ENCODE assay signal across 20 cellular contexts in the genomic region with DNA sequence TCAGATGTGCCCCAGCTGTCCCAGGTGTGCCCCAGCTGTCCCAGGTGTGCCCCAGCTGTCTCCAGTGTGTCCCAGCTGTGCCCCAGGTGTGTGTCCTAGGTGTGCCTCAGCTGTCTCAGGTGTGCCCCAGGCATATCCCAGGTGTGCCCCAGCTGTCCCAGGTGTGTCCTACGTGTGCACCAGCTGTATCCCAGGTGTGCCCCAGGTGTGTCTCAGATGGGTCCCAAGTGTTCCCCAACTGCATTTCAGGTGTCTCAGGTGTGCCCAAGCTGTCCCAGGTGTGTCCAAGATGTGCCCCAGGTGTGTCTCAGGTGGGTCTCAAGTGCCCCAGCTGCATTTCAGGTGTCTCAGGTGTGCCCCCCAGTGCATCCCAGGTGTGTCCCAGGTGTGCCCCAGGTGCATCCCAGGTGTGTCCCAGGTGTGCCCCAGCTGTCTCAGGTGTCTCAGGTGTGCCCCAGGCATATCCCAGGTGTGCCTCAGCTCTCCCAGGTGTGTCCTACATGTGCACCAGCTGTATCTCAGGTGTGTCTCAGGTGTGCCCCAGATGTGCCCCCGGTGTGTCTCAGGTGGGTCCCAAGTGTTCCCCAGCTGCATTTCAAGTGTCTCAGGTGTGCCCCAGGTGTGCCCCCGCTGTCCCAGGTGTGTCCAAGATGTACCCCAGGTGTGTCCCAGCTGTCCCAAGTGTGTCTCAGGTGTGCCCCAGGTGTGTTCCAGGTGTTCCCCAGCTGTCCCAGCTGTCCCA. TPM values are rescaled to one million over a fixed set of nuclear protein-coding genes. Genes with fewer than 3 reads are reported as not detected.
DNase-seq lines count a peak whose midpoint lies in the region; ATAC-seq and TF ChIP-seq lines count a peak whose summit lies in the region.
"Had no signal": no experiment of that assay in that cellular context is flagged by ENCODE, and none has a peak within 500 bp of the region (broad histone marks: within the 10 kb centered on the region; RNA-seq: fewer than 3 reads in every experiment).

No MANE protein-coding gene starts in this region.

- peak overlapping the region; percentile 66 for H3K23ac ChIP-seq in neuronal stem cell (ENCODE audit: low read depth, low read length, poor library complexity)

- no peak overlapping the region for H2AFZ ChIP-seq in neuronal stem cell (ENCODE audit: low read length)
- H2AFZ ChIP-seq: hepatocyte had no signal

- no peak overlapping the region for H2BK12ac ChIP-seq in neuronal stem cell (ENCODE audit: low read length)

- H2BK15ac ChIP-seq in neuronal stem cell (ENCODE audit: low read length): peak overlapping the region; percentile 72

- ATAC-seq in heart left ventricle (no peak), aorta (ENCODE audit: low FRiP score) (no peak), HG03460 (IDR thresholded peaks at IDR 0.05; ENCODE audit: unreplicated experiment) (no peak), HG03565 (IDR thresholded peaks at IDR 0.05; ENCODE audit: unreplicated experiment) (no peak)

- H2AK5ac ChIP-seq in neuronal stem cell (ENCODE audit: low read depth, low read length): peak overlapping the region; percentile 37

- no peaks in the 10 kb centered on the region for H3K4me1 ChIP-seq in heart left ventricle
- H3K4me1 ChIP-seq in right atrium auricular region: no peaks in the 10 kb centered on the region
- peaks cover 0 to 4% of the 10 kb centered on the region in 2 donors for H3K4me1 ChIP-seq in neuronal stem cell (ENCODE audit: control insufficient read depth in 2 of 2, insufficient read depth in 1 of 2, low read depth in 1 of 2, low read length in 2 of 2)
- H3K4me1 ChIP-seq in aorta (ENCODE audit: control insufficient read depth in 1 of 2, insufficient read depth in 2 of 2, low read length in 2 of 2): no peaks in the 10 kb centered on the region
- H3K4me1 ChIP-seq: prostate gland had no signal

- TF ChIP-seq CTCF in heart left ventricle (IDR thresholded peaks at IDR 0.05) (no peak), right atrium auricular region (IDR thresholded peaks at IDR 0.05) (no peak), dorsolateral prefrontal cortex (IDR thresholded peaks at IDR 0.05 in 54 of 56, conservative IDR thresholded peaks at IDR 0.05 in 2 of 56; ENCODE audit: low read depth in 1 of 56, partially characterized antibody in 56 of 56) (no peak)

- H4K91ac ChIP-seq in neuronal stem cell (ENCODE audit: low read depth, low read length, poor library complexity): no peak overlapping the region

- no peak overlapping the region for H4K8ac ChIP-seq in neuronal stem cell (ENCODE audit: low read depth, low read length)

- peak overlapping the region; percentile 32 for H3K14ac ChIP-seq in neuronal stem cell (ENCODE audit: low read length)

- H3K4me2 ChIP-seq in neuronal stem cell (ENCODE audit: insufficient read depth, low read length, poor library complexity, severe bottlenecking): no peak overlapping the region
- H3K4me2 ChIP-seq: hepatocyte had no signal

- no peaks in the 10 kb centered on the region for H3K36me3 ChIP-seq in heart left ventricle
- no peaks in the 10 kb centered on the region for H3K36me3 ChIP-seq in right atrium auricular region
- H3K36me3 ChIP-seq in neuronal stem cell (replicated peaks in 1 of 2; ENCODE audit: control insufficient read depth in 2 of 2, insufficient read depth in 2 of 2, low read length in 2 of 2): no peaks in the 10 kb centered on the region
- H3K36me3 ChIP-seq in aorta (ENCODE audit: control insufficient read depth in 1 of 2, insufficient read depth in 2 of 2, low read length in 1 of 2): no peaks in the 10 kb centered on the region
- H3K36me3 ChIP-seq: prostate gland had no signal

- no peak overlapping the region for H2BK120ac ChIP-seq in neuronal stem cell (ENCODE audit: low read depth, low read length)

- 87 to 94% (median 92%) methylated on average over 3 of the region's 3 CpGs; no CpG with 5 or more reads in 1 of the 4 donors for WGBS in heart left ventricle, 4 donors
- WGBS in neuronal stem cell (ENCODE audit: extremely low coverage in 2 of 2, insufficient read length in 2 of 2, insufficient replicate concordance in 1 of 2), 2 donors: no CpG with 5 or more reads among the region's 3 CpGs
- WGBS in aorta, 2 donors: 90 to 97% methylated on average over 3 of the region's 3 CpGs

- H2BK5ac ChIP-seq in neuronal stem cell (ENCODE audit: low read length): peak overlapping the region; percentile 17

- no peak overlapping the region for H3K4ac ChIP-seq in neuronal stem cell (ENCODE audit: low read length)

- H3K79me1 ChIP-seq in neuronal stem cell (ENCODE audit: low read depth, low read length): peaks cover 7% of the 10 kb centered on the region

- H3K9ac ChIP-seq in neuronal stem cell (ENCODE audit: low read depth, low read length, poor library complexity): peak overlapping the region; percentile 55

- H3K9me3 ChIP-seq in heart left ventricle: peaks cover 0 to 18% (median 9%) of the 10 kb centered on the region in 12 donors
- peaks cover 0 to 16% of the 10 kb centered on the region in 2 donors for H3K9me3 ChIP-seq in right atrium auricular region
- peaks cover 0 to 4% of the 10 kb centered on the region in 2 donors for H3K9me3 ChIP-seq in neuronal stem cell (replicated peaks in 1 of 2; ENCODE audit: control insufficient read depth in 2 of 2, insufficient read depth in 1 of 2, low read depth in 1 of 2, low read length in 2 of 2)
- no peaks in the 10 kb centered on the region for H3K9me3 ChIP-seq in aorta (ENCODE audit: control insufficient read depth, low read length)
- H3K9me3 ChIP-seq: prostate gland had no signal

- DNase-seq in heart left ventricle (peak in 3 of 5 donors; percentile 3 to 19 (median 14)), right atrium auricular region (ENCODE audit: low spot score) (no peak), dorsolateral prefrontal cortex (peak in 6 of 10 donors; percentile 8 to 25 (median 19)), neuronal stem cell (ENCODE audit: low spot score) (no peak), aorta (peak; percentile 32 to 37), NCI-H446 treated with DMSO at 0.1 percent for 48 hours (lab: John Stamatoyannopoulos, UW) (no peak)
- DNase-seq: activated gamma-delta T cell, DMS79, Karpas-422, NCI-H2081 treated with DMSO at 0.1 percent for 48 hours, NCI-H526, RPMI8226, T1000 had no signal

- H3K27me3 ChIP-seq in heart left ventricle (no peaks in the 10 kb centered on the region), right atrium auricular region (no peaks in the 10 kb centered on the region), dorsolateral prefrontal cortex (no peaks in the 10 kb centered on the region), neuronal stem cell (ENCODE audit: control insufficient read depth in 3 of 3, insufficient read depth in 3 of 3, low read depth in 1 of 3, low read length in 3 of 3) (peaks cover 0 to 6% (median 4%) of the 10 kb centered on the region in 3 experiments), aorta (ENCODE audit: control insufficient read depth in 1 of 2, insufficient read depth in 2 of 2, low read length in 1 of 2) (no peaks in the 10 kb centered on the region)
- H3K27me3 ChIP-seq: hepatocyte had no signal

- H3K4me3 ChIP-seq in heart left ventricle: no peak overlapping the region
- H3K4me3 ChIP-seq in right atrium auricular region: no peak overlapping the region
- no peak overlapping the region for H3K4me3 ChIP-seq in dorsolateral prefrontal cortex
- peak overlapping the region in 1 of 2 donors; percentile 62 for H3K4me3 ChIP-seq in neuronal stem cell (ENCODE audit: low read length in 2 of 2)
- no peak overlapping the region for H3K4me3 ChIP-seq in aorta (ENCODE audit: low read length in 2 of 2)
- H3K4me3 ChIP-seq: hepatocyte, prostate gland had no signal

- TF ChIP-seq POLR2A in heart left ventricle (IDR thresholded peaks at IDR 0.05): no peak

- no peak overlapping the region for H3K27ac ChIP-seq in heart left ventricle
- H3K27ac ChIP-seq in right atrium auricular region: no peak overlapping the region
- no peak overlapping the region for H3K27ac ChIP-seq in dorsolateral prefrontal cortex
- H3K27ac ChIP-seq in neuronal stem cell (replicated peaks; ENCODE audit: low read length): no peak overlapping the region
- no peak overlapping the region for H3K27ac ChIP-seq in aorta (ENCODE audit: low read depth in 1 of 2, low read length in 2 of 2)
- H3K27ac ChIP-seq: hepatocyte, prostate gland had no signal

- peak overlapping the region; percentile 67 for H3K18ac ChIP-seq in neuronal stem cell (ENCODE audit: low read length)

- intact Hi-C loops in heart left ventricle (cut with DNase I) (no loop called here), dorsolateral prefrontal cortex (cut with DNase I) (no loop called here), aorta (cut with DNase I) (no loop called here)

RNA-seq across cellular contexts. Expression of a gene that starts 1.3 kb away (rescaled TPM):
- total RNA-seq in heart left ventricle (1 to 10 TPM in 2 of 9 donors, under 1 TPM in 4, not detected in 3; 0.08 to 1.3 (median 0.18) TPM), right atrium auricular region (not detected), dorsolateral prefrontal cortex (1 to 10 TPM in 10 of 120 experiments, under 1 TPM in 87, not detected in 23; 0.12 to 2.2 (median 0.44) TPM), aorta (under 1 TPM in 1 of 2 donors, not detected in 1; 0.10 TPM)
- polyA plus RNA-seq in heart left ventricle (under 1 TPM; 0.08 to 0.15 TPM), aorta (not detected)
- 0.11 TPM for polyA plus RNA-seq in neuronal stem cell (2013, experiment 1 of 2)
- 0.10 TPM for polyA plus RNA-seq in neuronal stem cell (2013, experiment 2 of 2)
- total RNA-seq: astrocyte; CD8-positive, alpha-beta memory T cell had no signal
- polyA plus RNA-seq: CD8-positive, alpha-beta memory T cell; hepatocyte; keratinocyte had no signal

RNA-seq across cellular contexts. Expression of a gene that starts 7.8 kb away (rescaled TPM):
- total RNA-seq in heart left ventricle: not detected
- not detected for polyA plus RNA-seq in heart left ventricle
- not detected for total RNA-seq in right atrium auricular region
- total RNA-seq in dorsolateral prefrontal cortex: not detected
- not detected for polyA plus RNA-seq in neuronal stem cell (2013, experiment 1 of 2)
- polyA plus RNA-seq in neuronal stem cell (2013, experiment 2 of 2): not detected
- not detected for total RNA-seq in aorta
- polyA plus RNA-seq in aorta: not detected
- total RNA-seq: astrocyte; CD8-positive, alpha-beta memory T cell had no signal
- polyA plus RNA-seq: CD8-positive, alpha-beta memory T cell; keratinocyte had no signal

Comparison
In these comparisons a context has a peak if more than half of its experiments do, and no peak if none do; other contexts are left out.
1. DNase-seq: peak in heart left ventricle (3 of 5), dorsolateral prefrontal cortex (6 of 10) and aorta (2 of 2); none in right atrium auricular region (single experiment), neuronal stem cell (single experiment) and NCI-H446 treated with DMSO at 0.1 percent for 48 hours (single experiment).